In genomic region chr6:7315684-7316366, GRCh38 we compare ENCODE assay signal across 24 cellular contexts.
"Had no signal": no experiment of that assay in that cellular context is flagged by ENCODE, and none has a peak within 500 bp of the region (broad histone marks: within the 10 kb centered on the region; RNA-seq: fewer than 3 reads in every experiment).

No MANE protein-coding gene starts in this region.

- H3K27ac ChIP-seq: SJCRH30, SK-N-MC, WERI-Rb-1 had no signal

- H3K36me3 ChIP-seq: SJCRH30 had no signal

- H3K27me3 ChIP-seq: SJCRH30 had no signal

- H3K9me3 ChIP-seq: SJCRH30 had no signal

- H3K4me3 ChIP-seq: SJCRH30, SK-N-MC had no signal

- DNase-seq: activated CD4-positive, alpha-beta T cell treated with anti-CD3 and anti-CD28 coated beads, Interleukin-2, amount 10 ng/mL, durations not matched to agents 24 days and 14 days; activated CD4-positive, alpha-beta T cell treated with anti-CD3 and anti-CD28 coated beads, Interleukin-2, amount 50 U/mL, for 4 hours; activated CD8-positive, alpha-beta T cell treated with anti-CD3 and anti-CD28 coated beads for 36 hours; activated gamma-delta T cell; activated naive CD4-positive, alpha-beta T cell treated with Interleukin-2 at 50 U/mL for 16 hours; activated naive CD8-positive, alpha-beta T cell treated with anti-CD3 and anti-CD28 coated beads, Interleukin-2, amount 50 U/mL, for 24 hours; activated T-cell treated with anti-CD3 and anti-CD28 coated beads, Interleukin-2, amount 50 U/mL, for 1 hour; anterior cingulate cortex; caudate nucleus; cerebellar nuclear complex; NCI-H1092 treated with DMSO at 0.1 percent for 48 hours; NCI-H146; NCI-H187; NCI-H2029 treated with DMSO at 0.1 percent for 48 hours; NCI-H2107; NCI-H2171 treated with DMSO at 0.1 percent for 48 hours; NCI-H2227 treated with DMSO at 0.1 percent for 48 hours; NCI-H446; NCI-H524; SHP77; SJCRH30; T1000; WERI-Rb-1 had no signal
